In the genomic region with DNA sequence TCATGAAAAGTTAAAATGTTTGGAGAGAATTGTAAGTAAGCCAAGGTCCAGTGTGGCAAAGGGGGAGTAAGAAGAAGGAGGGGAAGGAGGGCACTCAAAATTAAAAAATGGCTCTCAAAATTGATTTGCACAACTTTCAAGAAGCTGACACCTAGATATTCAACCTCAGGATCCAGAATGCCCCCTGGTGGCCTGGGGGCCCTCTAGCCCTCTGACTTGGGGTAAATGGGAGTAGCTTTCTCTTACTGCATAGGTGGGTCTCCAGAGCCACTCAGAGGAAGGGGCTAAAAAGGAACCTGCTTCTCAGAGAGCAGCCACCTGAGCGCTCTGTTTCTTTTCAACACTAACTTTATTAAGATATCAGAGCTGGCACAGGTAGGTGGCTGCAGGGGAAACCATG, we compare ENCODE assay signal across 10 cellular contexts.
DNase-seq lines count a peak whose midpoint lies in the region; ATAC-seq and TF ChIP-seq lines count a peak whose summit lies in the region.
"Had no signal": no experiment of that assay in that cellular context is flagged by ENCODE, and none has a peak within 500 bp of the region (broad histone marks: within the 10 kb centered on the region; RNA-seq: fewer than 3 reads in every experiment).

No MANE protein-coding gene starts in this region.

- no peaks in the 10 kb centered on the region for H3K27me3 ChIP-seq in transverse colon
- no peaks in the 10 kb centered on the region for H3K27me3 ChIP-seq in MG63
- H3K27me3 ChIP-seq in prostate gland (replicated peaks; ENCODE audit: insufficient read depth), result no peaks in the 10 kb centered on the region

- H3K4me1 Mint-ChIP-seq in activated naive CD4-positive, alpha-beta T cell treated with anti-CD3 and anti-CD28 coated beads for 36 hours (ENCODE audit: low read depth), result no peaks in the 10 kb centered on the region
- no peaks in the 10 kb centered on the region for H3K4me1 Mint-ChIP-seq in activated naive CD8-positive, alpha-beta T cell treated with anti-CD3 and anti-CD28 coated beads, Interleukin-2, amount 50 U/mL, for 24 hours

- H3K9me3 Mint-ChIP-seq in activated naive CD4-positive, alpha-beta T cell treated with anti-CD3 and anti-CD28 coated beads for 36 hours, result no peaks in the 10 kb centered on the region
- H3K9me3 Mint-ChIP-seq in activated naive CD8-positive, alpha-beta T cell treated with anti-CD3 and anti-CD28 coated beads, Interleukin-2, amount 50 U/mL, for 24 hours, result peaks cover 4% of the 10 kb centered on the region

- no peak overlapping the region for H3K27ac ChIP-seq in transverse colon
- H3K27ac ChIP-seq in prostate gland, result no peak overlapping the region

- no peaks in the 10 kb centered on the region for H3K36me3 ChIP-seq in transverse colon
- no peaks in the 10 kb centered on the region for H3K36me3 ChIP-seq in MG63
- H3K36me3 ChIP-seq in prostate gland, result no peaks in the 10 kb centered on the region

- TF ChIP-seq CTCF in transverse colon (IDR thresholded peaks at IDR 0.05), result peak in 1 of 5 experiments; percentile 23
- no peak for TF ChIP-seq CTCF in prostate gland (IDR thresholded peaks at IDR 0.05)

- in situ Hi-C loops in transverse colon (cut with MboI; ENCODE audit: low pct_ligation_motif_present in 1 of 4, low pct_unique_long_range_greater_than_20kb in 1 of 4, low sequenced_read_pairs in 3 of 4), result no loop called here

- 100% methylated on average over 1 of the region's 1 CpG; no CpG with 5 or more reads in 1 of the 2 donors for WGBS in transverse colon (ENCODE audit: low coverage in 1 of 2), 2 donors
- WGBS in prostate gland, result 77% methylated on average over 1 of the region's 1 CpG

- no peaks in the 10 kb centered on the region for H3K9me3 ChIP-seq in transverse colon
- H3K9me3 ChIP-seq in MG63, result no peaks in the 10 kb centered on the region
- H3K9me3 ChIP-seq in prostate gland, result no peaks in the 10 kb centered on the region

- H3K27ac Mint-ChIP-seq in activated naive CD4-positive, alpha-beta T cell treated with anti-CD3 and anti-CD28 coated beads for 36 hours, result no peak overlapping the region
- no peak overlapping the region for H3K27ac Mint-ChIP-seq in activated naive CD8-positive, alpha-beta T cell treated with anti-CD3 and anti-CD28 coated beads, Interleukin-2, amount 50 U/mL, for 24 hours

- no peak for TF ChIP-seq POLR2A in transverse colon (IDR thresholded peaks at IDR 0.05)
- TF ChIP-seq POLR2A in prostate gland (IDR thresholded peaks at IDR 0.05), result no peak

- no peak overlapping the region for H3K4me3 ChIP-seq in transverse colon
- H3K4me3 ChIP-seq in MG63, result no peak overlapping the region
- no peak overlapping the region for H3K4me3 ChIP-seq in prostate gland

- H3K4me1 ChIP-seq in transverse colon (peaks cover 0 to 6% (median 2%) of the 10 kb centered on the region in 4 donors), prostate gland (replicated peaks) (no peaks in the 10 kb centered on the region)

- DNase-seq in activated naive CD4-positive, alpha-beta T cell treated with anti-CD3 and anti-CD28 coated beads for 36 hours, result peak; percentile 28
- no peak for DNase-seq in activated naive CD4-positive, alpha-beta T cell treated with Interleukin-2 at 50 U/mL for 16 hours
- DNase-seq in NCI-H1105 (lab: John Stamatoyannopoulos, UW), result peak; percentile 6
- DNase-seq in activated naive CD8-positive, alpha-beta T cell treated with anti-CD3 and anti-CD28 coated beads, Interleukin-2, amount 50 U/mL, for 24 hours, result peak; percentile 13
- DNase-seq in transverse colon, result peak; percentile 8
- no peak for DNase-seq in NCI-H446 treated with DMSO at 0.1 percent for 48 hours (lab: John Stamatoyannopoulos, UW)
- no peak for DNase-seq in MG63
- no peak for DNase-seq in prostate gland (ENCODE audit: low spot score)
- DNase-seq: effector memory CD4-positive, alpha-beta T cell; stimulated activated CD4-positive, alpha-beta T cell treated with anti-CD3 and anti-CD28 coated beads, Interleukin-12 subunit alpha, Interleukin-12 subunit beta, amount 100 ng/mL, for 4 hours had no signal

- no peaks in the 10 kb centered on the region for H3K36me3 Mint-ChIP-seq in activated naive CD4-positive, alpha-beta T cell treated with anti-CD3 and anti-CD28 coated beads for 36 hours (ENCODE audit: low read depth)
- H3K36me3 Mint-ChIP-seq in activated naive CD8-positive, alpha-beta T cell treated with anti-CD3 and anti-CD28 coated beads, Interleukin-2, amount 50 U/mL, for 24 hours (ENCODE audit: low read depth), result no peaks in the 10 kb centered on the region

- CTCF ChIA-PET in activated naive CD4-positive, alpha-beta T cell treated with anti-CD3 and anti-CD28 coated beads for 36 hours (lab: Charles Lee), result no interaction called here

- intact Hi-C loops in activated naive CD4-positive, alpha-beta T cell treated with anti-CD3 and anti-CD28 coated beads for 36 hours (cut with micrococcal nuclease), result no loop called here
- intact Hi-C loops in transverse colon (cut with DNase I; ENCODE audit: low total_unique reads), result no loop called here
- intact Hi-C loops in prostate gland (cut with DNase I), result no loop called here

- TF ChIP-seq EP300 in transverse colon (IDR thresholded peaks at IDR 0.05; ENCODE audit: low read depth), result no peak

- ATAC-seq in activated naive CD8-positive, alpha-beta T cell treated with anti-CD3 and anti-CD28 coated beads, Interleukin-2, amount 50 U/mL, for 24 hours, result no peak

- H3K4me3 Mint-ChIP-seq in activated naive CD4-positive, alpha-beta T cell treated with anti-CD3 and anti-CD28 coated beads for 36 hours, result no peak overlapping the region
- no peak overlapping the region for H3K4me3 Mint-ChIP-seq in activated naive CD8-positive, alpha-beta T cell treated with anti-CD3 and anti-CD28 coated beads, Interleukin-2, amount 50 U/mL, for 24 hours

- no peaks in the 10 kb centered on the region for H3K27me3 Mint-ChIP-seq in activated naive CD4-positive, alpha-beta T cell treated with anti-CD3 and anti-CD28 coated beads for 36 hours (ENCODE audit: low read depth)
- no peaks in the 10 kb centered on the region for H3K27me3 Mint-ChIP-seq in activated naive CD8-positive, alpha-beta T cell treated with anti-CD3 and anti-CD28 coated beads, Interleukin-2, amount 50 U/mL, for 24 hours

Comparison
In these comparisons a context has a peak if more than half of its experiments do, and no peak if none do; other contexts are left out.
1. DNase-seq: peak in activated naive CD4-positive, alpha-beta T cell treated with anti-CD3 and anti-CD28 coated beads for 36 hours (single experiment), NCI-H1105 (single experiment), activated naive CD8-positive, alpha-beta T cell treated with anti-CD3 and anti-CD28 coated beads, Interleukin-2, amount 50 U/mL, for 24 hours (single experiment) and transverse colon (single experiment); none in activated naive CD4-positive, alpha-beta T cell treated with Interleukin-2 at 50 U/mL for 16 hours (single experiment), NCI-H446 treated with DMSO at 0.1 percent for 48 hours (single experiment), MG63 (single experiment) and prostate gland (single experiment).